ENCODE assay signal across 9 cellular contexts in the genomic region with DNA sequence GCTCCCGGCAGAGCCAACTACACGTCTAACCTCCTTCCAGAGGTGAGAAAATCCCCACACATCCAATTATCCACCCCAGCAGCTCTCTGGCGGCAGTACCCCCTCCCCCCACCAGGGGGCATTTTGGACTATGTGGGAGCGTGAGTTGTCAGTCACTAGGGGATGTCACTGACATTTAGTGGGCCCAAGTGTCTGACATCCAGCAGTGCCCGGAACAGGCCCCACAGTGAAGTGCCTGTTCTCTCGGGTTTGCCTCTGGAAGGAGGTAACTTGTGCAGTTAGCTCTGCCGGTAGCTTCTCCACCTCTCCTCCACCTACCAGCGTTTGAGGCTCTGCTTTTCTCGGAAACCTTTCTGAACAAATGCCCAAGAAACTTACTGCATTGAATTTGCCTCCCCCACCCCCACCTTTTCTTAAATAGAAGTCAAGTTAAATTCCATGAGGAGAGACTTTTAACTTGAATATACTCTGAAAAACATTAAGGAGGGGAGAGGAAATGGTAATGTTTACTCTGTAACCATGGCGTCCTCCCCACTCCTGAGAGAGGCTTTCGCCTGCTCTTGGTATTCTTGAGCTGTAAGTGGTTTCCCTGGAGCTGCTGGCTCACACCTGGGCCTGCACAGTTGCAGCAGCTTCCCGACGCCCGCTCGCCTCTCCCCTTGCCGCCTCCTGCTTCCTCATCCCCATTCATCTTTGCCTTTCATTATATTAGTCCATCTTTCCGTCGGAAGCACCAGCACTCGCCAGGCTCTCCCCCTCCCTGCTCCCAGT.
A peak's percentile ranks its signal among the peaks of the same experiment; 100 is the strongest.
DNase-seq lines count a peak whose midpoint lies in the region; ATAC-seq and TF ChIP-seq lines count a peak whose summit lies in the region.
"Had no signal": no experiment of that assay in that cellular context is flagged by ENCODE, and none has a peak within 500 bp of the region (broad histone marks: within the 10 kb centered on the region; RNA-seq: fewer than 3 reads in every experiment).

No MANE protein-coding gene starts in this region.

- no TSS peak for BruUV-seq in Caco-2 (replicated peaks; lab: Mats Ljungman, UMichigan)

- peak overlapping the region; percentile 5 to 73 (median 46) for H3K27ac ChIP-seq in upper lobe of left lung
- H3K27ac ChIP-seq: SK-N-MC had no signal

- intact Hi-C loops in Caco-2 (cut with micrococcal nuclease; ENCODE audit: unreplicated experiment), result loop anchor here (2.0 to 10.0 kb wide), 3 partner anchors 105 to 287 kb away; no protein-coding TSS in a partner anchor
- intact Hi-C loops in activated T-helper 2 cell treated with anti-CD3 and anti-CD28 coated beads, Interferon-gamma antibody, Interleukin-2, Interleukin-4, amounts not matched to agents 10 μg/mL and 5 μg/mL and 100 μg/mL, durations not matched to agents 14 hours and 24 hours and 36 hours (cut with micrococcal nuclease), result loop anchor here (5.0 to 10.0 kb wide), 2 partner anchors 217 to 289 kb away; no protein-coding TSS in a partner anchor
- intact Hi-C loops in posterior cingulate gyrus (cut with DNase I), result loop anchor here (10.0 kb wide), 1 partner anchor 279 kb away; no protein-coding TSS in a partner anchor

- POLR2A ChIA-PET in Caco-2 (lab: Charles Lee), result interaction anchor here (0.6 kb wide), 1 partner anchor 180 kb away, joined by 3 read pairs; no protein-coding TSS in a partner anchor

- ATAC-seq in upper lobe of left lung (ENCODE audit: low FRiP score in 2 of 2) (peak; percentile 62 to 89), GM18511 (IDR thresholded peaks at IDR 0.05; ENCODE audit: unreplicated experiment) (no peak)

- DNase-seq in Caco-2 (peak; percentile 64 to 86), KBM-7 (peak; percentile 76), RPMI7951 (ENCODE audit: low read depth) (peak; percentile 56), globus pallidus (ENCODE audit: low spot score) (peak; percentile 47), posterior cingulate gyrus (peak in 8 of 10 donors; percentile 67 to 92 (median 74)), upper lobe of left lung (peak; percentile 81 to 85)
- peak; percentile 48 for DNase-seq in activated T-helper 2 cell treated with anti-CD3 and anti-CD28 coated beads, Interferon-gamma antibody, Interleukin-2, Interleukin-4, amounts not matched to agents 10 μg/mL and 5 μg/mL and 100 μg/mL, durations not matched to agents 14 hours and 24 hours and 36 hours (ENCODE audit: low spot score)

- H3K4me1 Mint-ChIP-seq in Caco-2 (ENCODE audit: low read depth, unreplicated experiment), result no peaks in the 10 kb centered on the region
- peaks cover 1% of the 10 kb centered on the region for H3K4me1 Mint-ChIP-seq in activated T-helper 2 cell treated with anti-CD3 and anti-CD28 coated beads, Interferon-gamma antibody, Interleukin-2, Interleukin-4, amounts not matched to agents 10 μg/mL and 5 μg/mL and 100 μg/mL, durations not matched to agents 14 hours and 24 hours and 36 hours (ENCODE audit: low read depth)

- in situ Hi-C loops in KBM-7 (cut with MboI; ENCODE audit: low pct_unique_long_range_greater_than_20kb, low sequenced_read_pairs), result loop anchor here (25.0 kb wide), 1 partner anchor 98 kb away; no protein-coding TSS in a partner anchor

- 12 to 20% methylated on average over 15 to 19 of the region's 19 CpGs for WGBS in upper lobe of left lung, 2 donors

- TF ChIP-seq POLR2A in upper lobe of left lung (IDR thresholded peaks at IDR 0.05), result peak in 1 of 4 donors; percentile 11

- H3K9me3 ChIP-seq in Caco-2 (no peaks in the 10 kb centered on the region), upper lobe of left lung (no peaks in the 10 kb centered on the region)

- H3K4me3 ChIP-seq in Caco-2 (ENCODE audit: low read depth, low read length), result no peak overlapping the region
- no peak overlapping the region for H3K4me3 ChIP-seq in upper lobe of left lung
- H3K4me3 ChIP-seq: SK-N-MC had no signal

- H3K4me1 ChIP-seq in Caco-2, result no peaks in the 10 kb centered on the region
- peaks cover 18 to 38% (median 36%) of the 10 kb centered on the region in 4 donors for H3K4me1 ChIP-seq in upper lobe of left lung

- TF ChIP-seq CTCF in Caco-2 (IDR thresholded peaks at IDR 0.05; ENCODE audit: insufficient read depth in 1 of 2, low read depth in 1 of 2, low read length in 1 of 2, severe bottlenecking in 1 of 2, unreplicated experiment in 1 of 2) (peak; percentile 89 to 90), upper lobe of left lung (IDR thresholded peaks at IDR 0.05) (peak; percentile 81 to 91 (median 86))

- H3K27me3 ChIP-seq in Caco-2 (replicated peaks; ENCODE audit: control insufficient read depth, insufficient read depth, low read length) (no peaks in the 10 kb centered on the region; the same call in 1 of the 2 replicates), upper lobe of left lung (peaks cover 0 to 17% (median 11%) of the 10 kb centered on the region in 4 donors)

- H3K36me3 Mint-ChIP-seq in Caco-2 (ENCODE audit: insufficient read depth, unreplicated experiment), result peaks cover 6% of the 10 kb centered on the region
- no peaks in the 10 kb centered on the region for H3K36me3 Mint-ChIP-seq in activated T-helper 2 cell treated with anti-CD3 and anti-CD28 coated beads, Interferon-gamma antibody, Interleukin-2, Interleukin-4, amounts not matched to agents 10 μg/mL and 5 μg/mL and 100 μg/mL, durations not matched to agents 14 hours and 24 hours and 36 hours (ENCODE audit: low read depth)

- H3K36me3 ChIP-seq in Caco-2 (ENCODE audit: control insufficient read depth, insufficient read depth, low read length), result no peaks in the 10 kb centered on the region
- H3K36me3 ChIP-seq in upper lobe of left lung, result no peaks in the 10 kb centered on the region

- H3K9me3 Mint-ChIP-seq in Caco-2 (ENCODE audit: unreplicated experiment), result no peaks in the 10 kb centered on the region
- no peaks in the 10 kb centered on the region for H3K9me3 Mint-ChIP-seq in activated T-helper 2 cell treated with anti-CD3 and anti-CD28 coated beads, Interferon-gamma antibody, Interleukin-2, Interleukin-4, amounts not matched to agents 10 μg/mL and 5 μg/mL and 100 μg/mL, durations not matched to agents 14 hours and 24 hours and 36 hours

- CTCF ChIA-PET in Caco-2 (lab: Charles Lee), result interaction anchor here (0.5 to 2.6 kb wide), 9 partner anchors 12 to 286 kb away, joined by 3 to 17 read pairs (median 4); a partner anchor contains a TSS

- H3K27me3 Mint-ChIP-seq in Caco-2 (ENCODE audit: insufficient read depth, unreplicated experiment), result peaks cover 17% of the 10 kb centered on the region
- peaks cover 43% of the 10 kb centered on the region for H3K27me3 Mint-ChIP-seq in activated T-helper 2 cell treated with anti-CD3 and anti-CD28 coated beads, Interferon-gamma antibody, Interleukin-2, Interleukin-4, amounts not matched to agents 10 μg/mL and 5 μg/mL and 100 μg/mL, durations not matched to agents 14 hours and 24 hours and 36 hours (ENCODE audit: low read depth)

- no peak overlapping the region for H3K4me3 Mint-ChIP-seq in Caco-2 (ENCODE audit: unreplicated experiment)
- H3K4me3 Mint-ChIP-seq in activated T-helper 2 cell treated with anti-CD3 and anti-CD28 coated beads, Interferon-gamma antibody, Interleukin-2, Interleukin-4, amounts not matched to agents 10 μg/mL and 5 μg/mL and 100 μg/mL, durations not matched to agents 14 hours and 24 hours and 36 hours (ENCODE audit: low read depth), result no peak overlapping the region

- H3K27ac Mint-ChIP-seq in Caco-2 (ENCODE audit: unreplicated experiment), result no peak overlapping the region
- no peak overlapping the region for H3K27ac Mint-ChIP-seq in activated T-helper 2 cell treated with anti-CD3 and anti-CD28 coated beads, Interferon-gamma antibody, Interleukin-2, Interleukin-4, amounts not matched to agents 10 μg/mL and 5 μg/mL and 100 μg/mL, durations not matched to agents 14 hours and 24 hours and 36 hours

- no peak for TF ChIP-seq EP300 in upper lobe of left lung (IDR thresholded peaks at IDR 0.05)
